Comparison of ENCODE assay signal across 1 cellular context in genomic region chr3:99885085-99885484, GRCh38.
TF ChIP-seq lines count a peak whose summit lies in the region.

No MANE protein-coding gene starts in this region.

TF ChIP-seq in HepG2, 621 proteins besides CTCF, POLR2A, EP300 and RAD21 (continued from another document):
- no peak for TF ChIP-seq ZNF275 (CRISPR knock-in tag; IDR thresholded peaks at IDR 0.05; ENCODE audit: borderline replicate concordance)
- TF ChIP-seq ZNF672 (CRISPR knock-in tag; IDR thresholded peaks at IDR 0.05) = no peak
